In genomic region chr15:99361541-99362185, GRCh38 we compare ENCODE assay signal across 1 cellular context.
TF ChIP-seq lines count a peak whose summit lies in the region.

No MANE protein-coding gene starts in this region.

TF ChIP-seq in K562, 482 proteins besides CTCF, POLR2A, EP300 and RAD21 (continued from another document):
- TF ChIP-seq ID3 (CRISPR knock-in tag; IDR thresholded peaks at IDR 0.05) (no peak), ID3 (tag; IDR thresholded peaks at IDR 0.05) (no peak), ZNF436 (CRISPR knock-in tag; IDR thresholded peaks at IDR 0.05) (no peak), ZNF41 (CRISPR knock-in tag; conservative IDR thresholded peaks at IDR 0.05) (no peak), MYC (IDR thresholded peaks at IDR 0.05; ENCODE audit: low read depth, low read length) (no peak), MYC (CRISPR knock-in tag; IDR thresholded peaks at IDR 0.05; ENCODE audit: borderline replicate concordance, low read depth) (no peak), ZNF512 (tag; IDR thresholded peaks at IDR 0.05) (no peak), NFIC (IDR thresholded peaks at IDR 0.05) (no peak), TAF7 (tag; IDR thresholded peaks at IDR 0.05) (no peak), POLR2B (IDR thresholded peaks at IDR 0.05; ENCODE audit: low read depth, partially characterized antibody) (no peak), ZNF778 (CRISPR knock-in tag; IDR thresholded peaks at IDR 0.05) (no peak), PRMT5 (CRISPR knock-in tag; IDR thresholded peaks at IDR 0.05) (no peak), FOXP4 (CRISPR knock-in tag; IDR thresholded peaks at IDR 0.05; ENCODE audit: borderline replicate concordance) (no peak), BRCA1 (IDR thresholded peaks at IDR 0.05) (no peak), BRCA1 (CRISPR knock-in tag; IDR thresholded peaks at IDR 0.05) (no peak), E2F5 (CRISPR knock-in tag; IDR thresholded peaks at IDR 0.05) (no peak)
